In the genomic region with DNA sequence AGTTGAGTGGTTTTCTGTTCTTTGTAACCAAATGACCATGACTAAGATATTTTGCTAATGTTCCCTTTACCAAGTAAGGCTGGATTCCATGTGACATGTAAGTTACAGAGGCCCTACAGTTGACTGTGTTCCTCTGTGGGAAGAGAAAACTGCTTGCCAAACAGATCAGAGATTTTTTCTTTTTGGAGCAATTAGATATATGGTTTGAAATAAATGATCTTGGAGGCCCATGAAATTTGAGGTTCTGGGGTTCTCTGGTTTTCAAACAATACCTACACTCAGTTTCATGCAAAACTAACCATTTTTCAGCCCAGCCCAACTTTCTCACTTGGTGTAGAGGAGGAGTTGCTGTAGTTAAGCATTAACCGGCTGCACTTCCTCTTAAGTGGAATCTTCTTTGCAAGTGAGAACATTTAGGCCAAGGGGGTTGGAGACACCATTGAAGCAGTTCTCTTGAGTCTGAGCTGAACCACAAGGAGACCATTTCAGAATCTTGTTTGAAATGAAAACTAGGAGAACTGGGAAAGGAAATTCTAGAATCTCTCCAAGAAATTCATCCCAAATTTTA, we compare ENCODE assay signal across 8 cellular contexts. TPM values are rescaled to one million over a fixed set of nuclear protein-coding genes. Genes with fewer than 3 reads are reported as not detected.
DNase-seq lines count a peak whose midpoint lies in the region; ATAC-seq and TF ChIP-seq lines count a peak whose summit lies in the region.

No MANE protein-coding gene starts in this region.

- H3K27ac ChIP-seq in left lung: peak overlapping the region; percentile 70 to 81
- no peak overlapping the region for H3K27ac ChIP-seq in Karpas-422 (ENCODE audit: low read length)

- H3K4me1 ChIP-seq in left lung (peaks cover 27 to 37% of the 10 kb centered on the region in 2 donors), Karpas-422 (ENCODE audit: low read length) (no peaks in the 10 kb centered on the region)

- H3K27me3 ChIP-seq in left lung: no peaks in the 10 kb centered on the region
- no peaks in the 10 kb centered on the region for H3K27me3 ChIP-seq in Karpas-422 (ENCODE audit: low read length)

- H3K9ac ChIP-seq in Karpas-422 (ENCODE audit: low read length): no peak overlapping the region

- H3K36me3 ChIP-seq in left lung (no peaks in the 10 kb centered on the region), Karpas-422 (ENCODE audit: insufficient read depth, low read length) (no peaks in the 10 kb centered on the region)

- H3K79me2 ChIP-seq in Karpas-422 (ENCODE audit: low read length): no peaks in the 10 kb centered on the region

- no peaks in the 10 kb centered on the region for H3K9me2 ChIP-seq in Karpas-422 (replicated peaks; ENCODE audit: insufficient read depth, low read length)

- in situ Hi-C loops in KBM-7 (cut with MboI; ENCODE audit: low pct_unique_long_range_greater_than_20kb, low sequenced_read_pairs): no loop called here

- no peak overlapping the region for H3K4me3 ChIP-seq in left lung
- no peak overlapping the region for H3K4me3 ChIP-seq in Karpas-422 (ENCODE audit: low read length)

- H3K4me2 ChIP-seq in Karpas-422 (ENCODE audit: low read depth, low read length, poor library complexity, severe bottlenecking): no peak overlapping the region

- ATAC-seq in GM18498 (IDR thresholded peaks at IDR 0.05; ENCODE audit: unreplicated experiment) (peak; percentile 95), GM21737 (IDR thresholded peaks at IDR 0.05; ENCODE audit: unreplicated experiment) (peak; percentile 88), left lung (peak; percentile 31)

- H3K9me3 ChIP-seq in left lung (no peaks in the 10 kb centered on the region), Karpas-422 (ENCODE audit: low read length) (no peaks in the 10 kb centered on the region)

- intact Hi-C loops in left lung (cut with DNase I): no loop called here

- DNase-seq in KBM-7 (peak; percentile 11), left lung (no peak), Karpas-422 (no peak), retina (no peak), NCI-H187 (lab: John Stamatoyannopoulos, UW) (no peak)
- DNase-seq in stimulated activated CD4-positive, alpha-beta T cell treated with anti-CD3 and anti-CD28 coated beads, Interleukin-15, amount 100 ng/mL, for 24 hours: no peak

- H2AFZ ChIP-seq in Karpas-422 (ENCODE audit: low read length): no peak overlapping the region

- no peak for TF ChIP-seq CTCF in left lung (IDR thresholded peaks at IDR 0.05)

- no peaks in the 10 kb centered on the region for H4K20me1 ChIP-seq in Karpas-422 (ENCODE audit: insufficient read depth, low read depth, low read length)

RNA-seq across cellular contexts. Expression of gene INSIG2, which starts 34.6 kb away (rescaled TPM):
- total RNA-seq in left lung: 10 to 100 TPM; 31.5 to 35.4 TPM
- total RNA-seq in Karpas-422 (2014; rRNA removed; shearing (Covaris generic); ENCODE audit: low replicate concordance): 17.8 and 37.6 TPM in 2 replicates

Comparison
In these comparisons a context has a peak if more than half of its experiments do, and no peak if none do; other contexts are left out.
1. ATAC-seq: peak in every context shown above with its lines; median percentile 95 in GM18498; 88 in GM21737; 31 in left lung.